Comparison of ENCODE assay signal across 10 cellular contexts in the genomic region with DNA sequence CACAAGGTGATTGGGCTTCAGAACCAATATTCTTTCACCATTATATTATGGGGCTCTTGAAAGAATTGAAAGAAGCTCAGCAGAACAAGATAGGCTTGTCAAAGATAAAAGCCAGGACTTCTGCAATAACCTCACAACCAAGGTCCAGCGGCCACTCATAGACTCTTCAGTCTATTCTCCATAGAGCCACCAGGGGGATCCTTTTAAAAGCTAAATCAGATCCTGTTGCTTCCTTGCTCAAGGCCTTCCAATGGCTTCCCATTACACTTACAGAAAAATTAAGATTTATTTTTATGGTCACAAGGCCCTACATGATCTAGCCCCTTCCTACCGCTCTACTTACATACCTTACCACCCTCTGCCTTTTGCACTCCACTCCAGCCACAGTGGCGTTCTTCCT.
DNase-seq lines count a peak whose midpoint lies in the region; ATAC-seq and TF ChIP-seq lines count a peak whose summit lies in the region.
"Had no signal": no experiment of that assay in that cellular context is flagged by ENCODE, and none has a peak within 500 bp of the region (broad histone marks: within the 10 kb centered on the region; RNA-seq: fewer than 3 reads in every experiment).

No MANE protein-coding gene starts in this region.

- H3K18ac ChIP-seq in neuronal stem cell (ENCODE audit: low read length): no peak overlapping the region

- TF ChIP-seq RAD21 in Ishikawa (IDR thresholded peaks at IDR 0.05; ENCODE audit: low read depth): peak; percentile 34; the same call in 1 of the 2 replicates

- no peak overlapping the region for H3K9ac ChIP-seq in neuronal stem cell (ENCODE audit: low read depth, low read length, poor library complexity)

- no peak overlapping the region for H3K14ac ChIP-seq in neuronal stem cell (ENCODE audit: low read length)

- H3K4me1 ChIP-seq in neuronal stem cell (ENCODE audit: control insufficient read depth in 2 of 2, insufficient read depth in 1 of 2, low read depth in 1 of 2, low read length in 2 of 2) (no peaks in the 10 kb centered on the region), upper lobe of left lung (no peaks in the 10 kb centered on the region)

- no peak overlapping the region for H3K23ac ChIP-seq in neuronal stem cell (ENCODE audit: low read depth, low read length, poor library complexity)

- no peak overlapping the region for H2BK12ac ChIP-seq in neuronal stem cell (ENCODE audit: low read length)

- no CpG with 5 or more reads among the region's 3 CpGs for WGBS in neuronal stem cell (ENCODE audit: extremely low coverage in 2 of 2, insufficient read length in 2 of 2, insufficient replicate concordance in 1 of 2), 2 donors
- WGBS in upper lobe of left lung, 2 donors: 80 to 97% methylated on average over 3 of the region's 3 CpGs

- H3K27ac ChIP-seq in neuronal stem cell (replicated peaks; ENCODE audit: low read length): no peak overlapping the region
- H3K27ac ChIP-seq in upper lobe of left lung: no peak overlapping the region

- H4K8ac ChIP-seq in neuronal stem cell (ENCODE audit: low read depth, low read length): no peak overlapping the region

- no peak overlapping the region for H2AFZ ChIP-seq in neuronal stem cell (ENCODE audit: low read length)

- TF ChIP-seq EP300 in Ishikawa (IDR thresholded peaks at IDR 0.05; ENCODE audit: borderline replicate concordance) (no peak), upper lobe of left lung (IDR thresholded peaks at IDR 0.05) (no peak)

- no peak overlapping the region for H4K91ac ChIP-seq in neuronal stem cell (ENCODE audit: low read depth, low read length, poor library complexity)

- TF ChIP-seq POLR2A in upper lobe of left lung (IDR thresholded peaks at IDR 0.05): no peak

- H3K36me3 ChIP-seq in neuronal stem cell (replicated peaks in 1 of 2; ENCODE audit: control insufficient read depth in 2 of 2, insufficient read depth in 2 of 2, low read length in 2 of 2) (no peaks in the 10 kb centered on the region), upper lobe of left lung (no peaks in the 10 kb centered on the region)

- TF ChIP-seq CTCF in upper lobe of left lung (IDR thresholded peaks at IDR 0.05): no peak

- H2AK5ac ChIP-seq in neuronal stem cell (ENCODE audit: low read depth, low read length): no peak overlapping the region

- H3K27me3 ChIP-seq in neuronal stem cell (ENCODE audit: control insufficient read depth in 3 of 3, insufficient read depth in 3 of 3, low read depth in 1 of 3, low read length in 3 of 3): no peaks in the 10 kb centered on the region
- H3K27me3 ChIP-seq in upper lobe of left lung: no peaks in the 10 kb centered on the region

- H3K79me1 ChIP-seq in neuronal stem cell (ENCODE audit: low read depth, low read length): no peaks in the 10 kb centered on the region

- H3K4ac ChIP-seq in neuronal stem cell (ENCODE audit: low read length): no peak overlapping the region

- ATAC-seq in upper lobe of left lung (ENCODE audit: low FRiP score in 2 of 2): no peak
- ATAC-seq: K562 had no signal

- DNase-seq in NCI-H748 (lab: John Stamatoyannopoulos, UW; ENCODE audit: unreplicated experiment): peak; percentile 57
- no peak for DNase-seq in NCI-H748 treated with DMSO at 0.1 percent for 48 hours (lab: John Stamatoyannopoulos, UW)
- DNase-seq in SW480 (ENCODE audit: low spot score): peak; percentile 33
- peak; percentile 4 for DNase-seq in neuronal stem cell (ENCODE audit: low spot score)
- no peak for DNase-seq in NCI-H345 treated with DMSO at 0.1 percent for 48 hours (lab: John Stamatoyannopoulos, UW; ENCODE audit: unreplicated experiment)
- DNase-seq in NCI-H526 treated with DMSO at 0.1 percent for 48 hours (lab: John Stamatoyannopoulos, UW): no peak
- DNase-seq in upper lobe of left lung: no peak
- DNase-seq: stimulated activated naive CD4-positive, alpha-beta T cell treated with Interleukin-2 at 50 U/mL for 16 hours had no signal

- no peak overlapping the region for H3K4me3 ChIP-seq in neuronal stem cell (ENCODE audit: low read length in 2 of 2)
- H3K4me3 ChIP-seq in upper lobe of left lung: no peak overlapping the region
- H3K4me3 ChIP-seq: K562 had no signal

- H3K4me2 ChIP-seq in neuronal stem cell (ENCODE audit: insufficient read depth, low read length, poor library complexity, severe bottlenecking): no peak overlapping the region

- H2BK15ac ChIP-seq in neuronal stem cell (ENCODE audit: low read length): no peak overlapping the region

- H2BK5ac ChIP-seq in neuronal stem cell (ENCODE audit: low read length): no peak overlapping the region

- H3K9me3 ChIP-seq in neuronal stem cell (replicated peaks in 1 of 2; ENCODE audit: control insufficient read depth in 2 of 2, insufficient read depth in 1 of 2, low read depth in 1 of 2, low read length in 2 of 2) (no peaks in the 10 kb centered on the region), upper lobe of left lung (no peaks in the 10 kb centered on the region)

- H2BK120ac ChIP-seq in neuronal stem cell (ENCODE audit: low read depth, low read length): no peak overlapping the region

TF ChIP-seq in Ishikawa, 13 proteins besides CTCF, POLR2A, EP300 and RAD21:
- TF ChIP-seq ZBTB7A (IDR thresholded peaks at IDR 0.05; ENCODE audit: low read depth): no peak
- no peak for TF ChIP-seq YY1 (IDR thresholded peaks at IDR 0.05; ENCODE audit: low read depth)
- TF ChIP-seq CREB1 (IDR thresholded peaks at IDR 0.05; ENCODE audit: low read depth): no peak
- no peak for TF ChIP-seq NFIC (IDR thresholded peaks at IDR 0.05)
- no peak for TF ChIP-seq USF1 (IDR thresholded peaks at IDR 0.05)
- TF ChIP-seq TEAD4 (IDR thresholded peaks at IDR 0.05): no peak
- no peak for TF ChIP-seq TAF1 (IDR thresholded peaks at IDR 0.05; ENCODE audit: low read depth)
- no peak for TF ChIP-seq TCF12 (IDR thresholded peaks at IDR 0.05; ENCODE audit: low read depth)
- TF ChIP-seq FOXM1 (IDR thresholded peaks at IDR 0.05; ENCODE audit: borderline replicate concordance, low read depth): no peak
- no peak for TF ChIP-seq EGR1 (IDR thresholded peaks at IDR 0.05)
- no peak for TF ChIP-seq REST (IDR thresholded peaks at IDR 0.05; ENCODE audit: low read depth)
- TF ChIP-seq, protein P1, sequence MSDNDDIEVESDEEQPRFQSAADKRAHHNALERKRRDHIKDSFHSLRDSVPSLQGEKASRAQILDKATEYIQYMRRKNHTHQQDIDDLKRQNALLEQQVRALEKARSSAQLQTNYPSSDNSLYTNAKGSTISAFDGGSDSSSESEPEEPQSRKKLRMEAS (IDR thresholded peaks at IDR 0.05): no peak
- TF ChIP-seq CEBPB (IDR thresholded peaks at IDR 0.05): no peak

Comparison
In these comparisons a context has a peak if more than half of its experiments do, and no peak if none do; other contexts are left out.
1. DNase-seq: peak in NCI-H748 (single experiment), SW480 (single experiment) and neuronal stem cell (single experiment); none in NCI-H748 treated with DMSO at 0.1 percent for 48 hours (single experiment), NCI-H345 treated with DMSO at 0.1 percent for 48 hours (single experiment), NCI-H526 treated with DMSO at 0.1 percent for 48 hours (single experiment) and upper lobe of left lung (0 of 2).